In the genomic region with DNA sequence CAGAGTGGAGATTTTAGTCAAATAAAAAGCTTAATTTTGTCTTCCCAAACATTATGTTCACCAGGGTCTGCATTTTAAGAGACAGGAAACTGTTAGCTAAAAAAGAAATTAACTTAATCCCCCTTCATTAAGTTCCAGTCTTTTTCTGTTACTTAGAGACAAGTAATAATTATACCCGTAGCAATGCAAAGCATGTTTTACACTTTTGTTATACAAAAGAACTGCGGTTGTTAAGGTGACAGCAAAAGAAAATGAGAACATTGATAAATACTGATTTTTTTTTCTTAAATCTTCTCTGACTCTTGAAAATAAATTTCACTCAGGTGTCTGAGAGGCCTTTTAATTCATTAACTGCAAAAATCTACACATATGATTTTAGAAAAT, we compare ENCODE assay signal across 21 cellular contexts.
"Had no signal": no experiment of that assay in that cellular context is flagged by ENCODE, and none has a peak within 500 bp of the region (broad histone marks: within the 10 kb centered on the region; RNA-seq: fewer than 3 reads in every experiment).

No MANE protein-coding gene starts in this region.

- H3K36me3 Mint-ChIP-seq: activated naive CD8-positive, alpha-beta T cell; naive thymus-derived CD4-positive, alpha-beta T cell had no signal

- H3K36me3 ChIP-seq: neutrophil, spleen, tibial nerve had no signal

- H3K27ac Mint-ChIP-seq: activated B cell treated with CpG ODN at 0.5 μM for 24 hours; activated CD8-positive, alpha-beta T cell treated with anti-CD3 and anti-CD28 coated beads, Interleukin-2, amount 10 ng/mL, durations not matched to agents 7 days and 5 days; activated naive CD8-positive, alpha-beta T cell; naive thymus-derived CD4-positive, alpha-beta T cell; T-helper 2 cell treated with Interferon-gamma antibody and Interleukin-4, amounts not matched to agents 5 μg/mL and 100 μg/mL, for 36 hours had no signal

- H3K4me1 Mint-ChIP-seq: activated B cell treated with CpG ODN at 0.5 μM for 24 hours; naive thymus-derived CD4-positive, alpha-beta T cell had no signal

- H3K9me3 Mint-ChIP-seq: activated B cell treated with CpG ODN at 0.5 μM for 24 hours; naive thymus-derived CD4-positive, alpha-beta T cell; T-helper 2 cell treated with Interferon-gamma antibody and Interleukin-4, amounts not matched to agents 5 μg/mL and 100 μg/mL, for 36 hours had no signal

- H3K4me3 Mint-ChIP-seq: activated B cell treated with CpG ODN at 0.5 μM for 24 hours; activated CD8-positive, alpha-beta T cell treated with anti-CD3 and anti-CD28 coated beads, Interleukin-2, amount 10 ng/mL, durations not matched to agents 7 days and 5 days; activated naive CD8-positive, alpha-beta T cell; naive thymus-derived CD4-positive, alpha-beta T cell; T-helper 2 cell treated with Interferon-gamma antibody and Interleukin-4, amounts not matched to agents 5 μg/mL and 100 μg/mL, for 36 hours had no signal

- H3K4me3 ChIP-seq: adrenal gland, body of pancreas, pancreas, psoas muscle, spleen, tibial nerve had no signal

- H3K27me3 Mint-ChIP-seq: activated B cell treated with CpG ODN at 0.5 μM for 24 hours; activated naive CD8-positive, alpha-beta T cell; naive thymus-derived CD4-positive, alpha-beta T cell had no signal

- H3K4me1 ChIP-seq: psoas muscle, spleen, tibial nerve had no signal

- DNase-seq: activated B cell treated with CpG ODN at 0.5 μM for 24 hours; activated CD8-positive, alpha-beta T cell treated with anti-CD3 and anti-CD28 coated beads, Interleukin-2, amount 10 ng/mL, durations not matched to agents 7 days and 5 days; activated effector memory CD4-positive, alpha-beta T cell treated with Interleukin-2 at 50 U/mL for 16 hours; activated naive CD4-positive, alpha-beta T cell treated with Interleukin-2 at 50 U/mL for 16 hours; activated T-cell treated with anti-CD3 and anti-CD28 coated beads for 4 hours; adrenal gland; aorta; body of pancreas; caudate nucleus; cortex of kidney; foreskin melanocyte; naive thymus-derived CD4-positive, alpha-beta T cell; pancreas; psoas muscle; spleen; stimulated activated naive CD4-positive, alpha-beta T cell; T-helper 1 cell had no signal

- H3K9me3 ChIP-seq: adrenal gland, body of pancreas, neutrophil, pancreas, psoas muscle, spleen, tibial nerve had no signal

- H3K27me3 ChIP-seq: adrenal gland, body of pancreas, neutrophil, pancreas, spleen, tibial nerve had no signal

- H3K27ac ChIP-seq: neutrophil, pancreas, psoas muscle, spleen, tibial nerve had no signal
